In genomic region chrX:13419918-13420317, GRCh38 we compare ENCODE assay signal across 21 cellular contexts.
"Had no signal": no experiment of that assay in that cellular context is flagged by ENCODE, and none has a peak within 500 bp of the region (broad histone marks: within the 10 kb centered on the region; RNA-seq: fewer than 3 reads in every experiment).

No MANE protein-coding gene starts in this region.

- H3K4me1 Mint-ChIP-seq: activated naive CD8-positive, alpha-beta T cell treated with anti-CD3 and anti-CD28 coated beads, Interleukin-2, amount 10 ng/mL, durations not matched to agents 7 days and 5 days had no signal

- H3K27ac ChIP-seq: breast epithelium, left lung, prostate gland, skin epidermis, stomach, testis, upper lobe of left lung had no signal

- H3K27me3 ChIP-seq: left lung, stomach, testis, upper lobe of left lung had no signal

- ATAC-seq: left lung; natural killer cell treated with Interleukin-12 subunit alpha and Interleukin-12 subunit beta and Interleukin-15 and Interleukin-18, amount 100 ng/mL, for 72 hours; right cardiac atrium had no signal

- H3K4me3 Mint-ChIP-seq: activated CD4-positive, alpha-beta T cell treated with anti-CD3 and anti-CD28 coated beads, Interleukin-2, amount 10 ng/mL, durations not matched to agents 7 days and 5 days; activated naive CD8-positive, alpha-beta T cell treated with anti-CD3 and anti-CD28 coated beads, Interleukin-2, amount 10 ng/mL, durations not matched to agents 7 days and 5 days; dendritic cell treated with granulocyte-macrophage colony-stimulating factor and Interleukin-4, amounts not matched to agents 40 ng/mL and 50 ng/mL, for 4 days; natural killer cell treated with Interleukin-12 subunit alpha and Interleukin-12 subunit beta and Interleukin-15 and Interleukin-18, amount 100 ng/mL, for 72 hours had no signal

- H3K9me3 ChIP-seq: left lung, prostate gland, testis, upper lobe of left lung had no signal

- H3K9me3 Mint-ChIP-seq: activated naive CD8-positive, alpha-beta T cell treated with anti-CD3 and anti-CD28 coated beads, Interleukin-2, amount 10 ng/mL, durations not matched to agents 7 days and 5 days; dendritic cell treated with granulocyte-macrophage colony-stimulating factor and Interleukin-4, amounts not matched to agents 40 ng/mL and 50 ng/mL, for 4 days; natural killer cell treated with Interleukin-12 subunit alpha and Interleukin-12 subunit beta and Interleukin-15 and Interleukin-18, amount 100 ng/mL, for 72 hours had no signal

- H3K27me3 Mint-ChIP-seq: activated CD4-positive, alpha-beta T cell treated with anti-CD3 and anti-CD28 coated beads, Interleukin-2, amount 10 ng/mL, durations not matched to agents 7 days and 5 days; activated naive CD8-positive, alpha-beta T cell treated with anti-CD3 and anti-CD28 coated beads, Interleukin-2, amount 10 ng/mL, durations not matched to agents 7 days and 5 days; dendritic cell treated with granulocyte-macrophage colony-stimulating factor and Interleukin-4, amounts not matched to agents 40 ng/mL and 50 ng/mL, for 4 days had no signal

- H3K4me3 ChIP-seq: breast epithelium, left lung, prostate gland, skin epidermis, stomach, testis, upper lobe of left lung had no signal

- DNase-seq: activated CD4-positive, alpha-beta T cell treated with anti-CD3 and anti-CD28 coated beads, Interleukin-2, amount 10 ng/mL, durations not matched to agents 7 days and 5 days; activated CD4-positive, CD25-positive, alpha-beta regulatory T cell; activated CD8-positive, alpha-beta memory T cell treated with anti-CD3 and anti-CD28 coated beads, Interleukin-2, amount 50 U/mL, for 48 hours; activated naive CD8-positive, alpha-beta T cell treated with anti-CD3 and anti-CD28 coated beads, Interleukin-2, amount 10 ng/mL, durations not matched to agents 7 days and 5 days; cerebellar nuclear complex; effector memory CD4-positive, alpha-beta T cell; foreskin fibroblast; glutamatergic neuron; kidney; left lung; occipital lobe; right cardiac atrium; stomach; testis; upper lobe of left lung had no signal

- H3K36me3 ChIP-seq: breast epithelium, left lung, prostate gland, stomach, upper lobe of left lung had no signal

- FAIRE-seq: kidney, TTC549 had no signal

- H3K4me1 ChIP-seq: breast epithelium, left lung, prostate gland, stomach, testis, upper lobe of left lung had no signal

- H3K36me3 Mint-ChIP-seq: activated naive CD8-positive, alpha-beta T cell treated with anti-CD3 and anti-CD28 coated beads, Interleukin-2, amount 10 ng/mL, durations not matched to agents 7 days and 5 days; natural killer cell treated with Interleukin-12 subunit alpha and Interleukin-12 subunit beta and Interleukin-15 and Interleukin-18, amount 100 ng/mL, for 72 hours had no signal

- H3K27ac Mint-ChIP-seq: activated CD4-positive, alpha-beta T cell treated with anti-CD3 and anti-CD28 coated beads, Interleukin-2, amount 10 ng/mL, durations not matched to agents 7 days and 5 days; activated naive CD8-positive, alpha-beta T cell treated with anti-CD3 and anti-CD28 coated beads, Interleukin-2, amount 10 ng/mL, durations not matched to agents 7 days and 5 days; dendritic cell treated with granulocyte-macrophage colony-stimulating factor and Interleukin-4, amounts not matched to agents 40 ng/mL and 50 ng/mL, for 4 days; natural killer cell treated with Interleukin-12 subunit alpha and Interleukin-12 subunit beta and Interleukin-15 and Interleukin-18, amount 100 ng/mL, for 72 hours had no signal
